Comparison of ENCODE assay signal across 9 cellular contexts in genomic region chr9:93950619-93951601, GRCh38. TPM values are rescaled to one million over a fixed set of nuclear protein-coding genes. Genes with fewer than 3 reads are reported as not detected.
DNase-seq lines count a peak whose midpoint lies in the region; ATAC-seq and TF ChIP-seq lines count a peak whose summit lies in the region.
"Had no signal": no experiment of that assay in that cellular context is flagged by ENCODE, and none has a peak within 500 bp of the region (broad histone marks: within the 10 kb centered on the region; RNA-seq: fewer than 3 reads in every experiment).

No MANE protein-coding gene starts in this region.

- H3K36me3 Mint-ChIP-seq in GM23338 (ENCODE audit: low read depth): peaks cover 12% of the 10 kb centered on the region; the same call in 2 of the 3 replicates
- H3K36me3 Mint-ChIP-seq in activated naive CD8-positive, alpha-beta T cell: no peaks in the 10 kb centered on the region

- H3K4me3 Mint-ChIP-seq in GM23338: peak overlapping the region; percentile 68
- H3K4me3 Mint-ChIP-seq in activated naive CD8-positive, alpha-beta T cell: peak overlapping the region; percentile 78

- peaks cover 62% of the 10 kb centered on the region for H3K4me1 ChIP-seq in GM23338 (ENCODE audit: insufficient read depth)

- H2AFZ ChIP-seq in GM23338: peak overlapping the region; percentile 83

- H4K20me1 ChIP-seq in GM23338 (replicated peaks; ENCODE audit: insufficient read depth): peaks cover 12% of the 10 kb centered on the region; the same call in 1 of the 2 replicates

- H3K4me3 ChIP-seq in GM23338: peak overlapping the region; percentile 59
- H3K4me3 ChIP-seq in iPS-18c (ENCODE audit: insufficient read depth, low read depth, low read length): peak overlapping the region; percentile 6

- ATAC-seq in GM23338 (peak; percentile 3), esophagus mucosa (no peak), GM21825 (IDR thresholded peaks at IDR 0.05; ENCODE audit: unreplicated experiment) (no peak)

- peaks cover 20% of the 10 kb centered on the region for H3F3A ChIP-seq in GM23338 (replicated peaks; ENCODE audit: low read depth)

- peaks cover 9% of the 10 kb centered on the region for H3K9me3 ChIP-seq in iPS-18c (ENCODE audit: control insufficient read depth, insufficient read depth, low read length)

- TF ChIP-seq CTCF in GM23338 (conservative IDR thresholded peaks at IDR 0.05; ENCODE audit: low read depth in 2 of 2): no peak

- peaks cover 31% of the 10 kb centered on the region for H3K9me3 Mint-ChIP-seq in GM23338
- no peaks in the 10 kb centered on the region for H3K9me3 Mint-ChIP-seq in activated naive CD8-positive, alpha-beta T cell (ENCODE audit: low read depth)

- peaks cover 96% of the 10 kb centered on the region for H3K27me3 ChIP-seq in GM23338 (ENCODE audit: insufficient read depth)

- H3K9me2 ChIP-seq in GM23338 (ENCODE audit: insufficient read depth): no peaks in the 10 kb centered on the region

- H3K4me2 ChIP-seq in GM23338: peak overlapping the region; percentile 87

- H3K4me1 Mint-ChIP-seq in GM23338: peaks cover 66% of the 10 kb centered on the region
- peaks cover 45% of the 10 kb centered on the region for H3K4me1 Mint-ChIP-seq in activated naive CD8-positive, alpha-beta T cell (ENCODE audit: low read depth)

- H3K27ac ChIP-seq in GM23338 (ENCODE audit: low read depth): no peak overlapping the region

- no peak overlapping the region for H3K27ac Mint-ChIP-seq in GM23338
- H3K27ac Mint-ChIP-seq in activated naive CD8-positive, alpha-beta T cell: no peak overlapping the region

- H3K27me3 Mint-ChIP-seq in GM23338 (ENCODE audit: insufficient read depth, low read depth, poor library complexity): peaks cover 95% of the 10 kb centered on the region
- peaks cover 44% of the 10 kb centered on the region for H3K27me3 Mint-ChIP-seq in activated naive CD8-positive, alpha-beta T cell

- H3K36me3 ChIP-seq in GM23338 (ENCODE audit: insufficient read depth): no peaks in the 10 kb centered on the region

- DNase-seq in GM23338 (ENCODE audit: low spot score) (peak; percentile 79), amniotic stem cell (lab: John Stamatoyannopoulos, UW) (no peak), cerebellar cortex (ENCODE audit: low spot score) (no peak)
- peak; percentile 39 for DNase-seq in stimulated activated CD8-positive, alpha-beta memory T cell treated with anti-CD3 and anti-CD28 coated beads, Interleukin-4, amount 100 ng/mL, for 48 hours

- H3K79me2 ChIP-seq in GM23338 (replicated peaks; ENCODE audit: insufficient read depth): no peaks in the 10 kb centered on the region

TF ChIP-seq in GM23338, 12 proteins besides CTCF, POLR2A, EP300 and RAD21:
- no peak for TF ChIP-seq JUNB (IDR thresholded peaks at IDR 0.05; ENCODE audit: unreplicated experiment)
- peak; percentile 79 for TF ChIP-seq EZH2 (IDR thresholded peaks at IDR 0.05; ENCODE audit: low read depth, unreplicated experiment)
- no peak for TF ChIP-seq CREB1 (CRISPR knock-in tag; IDR thresholded peaks at IDR 0.05; ENCODE audit: low read depth)
- peak; percentile 8 for TF ChIP-seq EZH2phosphoT487 (IDR thresholded peaks at IDR 0.05; ENCODE audit: unreplicated experiment)

RNA-seq across cellular contexts. Expression of gene BARX1, which starts 4.2 kb away (rescaled TPM):
- total RNA-seq in GM23338 (2014; rRNA removed; shearing (Covaris generic)): 1.6 and 2.1 TPM in 2 replicates
- polyA plus RNA-seq in GM23338 (2016; fragmentation: Nextera tagmentation; extraction: Ambion mirVana): 0.87 and 1.1 TPM in 2 replicates
- total RNA-seq in esophagus mucosa: 0.12 TPM
- total RNA-seq: cerebellum had no signal

Comparison
In these comparisons a context has a peak if more than half of its experiments do, and no peak if none do; other contexts are left out.
1. DNase-seq: peak in GM23338 (single experiment) and stimulated activated CD8-positive, alpha-beta memory T cell treated with anti-CD3 and anti-CD28 coated beads, Interleukin-4, amount 100 ng/mL, for 48 hours (single experiment); none in amniotic stem cell (single experiment) and cerebellar cortex (single experiment).